ENCODE assay signal across 18 cellular contexts in the genomic region with DNA sequence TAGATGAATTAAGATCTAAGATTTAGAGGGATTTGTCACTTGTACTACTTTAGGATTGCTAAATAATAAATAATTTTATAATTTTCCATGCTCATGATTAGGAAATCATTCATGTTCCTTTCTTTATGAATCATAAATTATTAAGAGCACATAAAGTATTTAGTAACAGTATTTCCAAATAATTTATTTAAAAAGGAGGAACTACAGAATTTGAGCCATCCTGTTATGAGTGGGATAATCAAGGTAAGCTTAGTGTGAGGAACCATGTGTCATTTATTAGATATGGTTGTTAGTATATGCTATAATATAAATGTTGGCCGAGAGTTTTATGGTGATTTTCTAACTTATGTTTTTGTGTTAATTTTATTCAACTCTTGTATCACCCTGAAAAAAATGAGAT.
"Had no signal": no experiment of that assay in that cellular context is flagged by ENCODE, and none has a peak within 500 bp of the region (broad histone marks: within the 10 kb centered on the region; RNA-seq: fewer than 3 reads in every experiment).

No MANE protein-coding gene starts in this region.

- ATAC-seq: effector memory CD8-positive, alpha-beta T cell; foreskin keratinocyte; right lobe of liver; stimulated activated naive CD8-positive, alpha-beta T cell treated with anti-CD3 and anti-CD28 coated beads, Interleukin-15, amount 100 ng/mL, for 72 hours; upper lobe of right lung had no signal

- H3K4me3 ChIP-seq: esophagus squamous epithelium, hepatocyte, psoas muscle, right lobe of liver, testis, tibial nerve, upper lobe of right lung, vagina had no signal

- DNase-seq: effector memory CD8-positive, alpha-beta T cell; esophagus squamous epithelium; foreskin keratinocyte; mesendoderm; naive B cell; occipital lobe; psoas muscle; retina; right lobe of liver; stimulated activated CD4-positive, alpha-beta T cell treated with anti-CD3 and anti-CD28 coated beads, Interleukin-2, amount 100 ng/mL, for 24 hours; stimulated activated CD4-positive, alpha-beta T cell treated with anti-CD3 and anti-CD28 coated beads, Interleukin-4, amount 100 ng/mL, for 4 hours; stimulated activated naive B cell treated with anti-CD40 and anti-IgM and Interleukin-4, amounts not matched to agents 10 μg/mL and 1 μg/mL and 100 μg/mL, for 72 hours; stimulated activated naive CD8-positive, alpha-beta T cell treated with anti-CD3 and anti-CD28 coated beads, Interleukin-15, amount 100 ng/mL, for 72 hours; testis; upper lobe of right lung had no signal
